In the genomic region with DNA sequence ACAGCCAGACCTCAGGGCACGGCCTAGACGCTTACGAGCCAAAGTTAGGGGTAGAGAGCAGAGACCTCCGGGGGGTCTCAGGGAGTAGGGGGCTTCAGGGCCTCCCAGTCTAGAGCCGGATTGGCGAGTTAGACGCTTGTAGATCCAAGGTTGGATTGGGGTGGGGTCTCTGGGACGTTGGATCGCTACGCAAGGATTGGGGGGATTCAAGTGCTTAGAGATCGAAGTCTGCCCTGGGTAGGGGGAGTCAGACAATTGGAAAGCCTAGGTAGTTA, we compare ENCODE assay signal across 8 cellular contexts. TPM values are rescaled to one million over a fixed set of nuclear protein-coding genes. Genes with fewer than 3 reads are reported as not detected.
A peak's percentile ranks its signal among the peaks of the same experiment; 100 is the strongest.
DNase-seq lines count a peak whose midpoint lies in the region; ATAC-seq and TF ChIP-seq lines count a peak whose summit lies in the region.

No MANE protein-coding gene starts in this region.

- no peaks in the 10 kb centered on the region for H3K9me2 ChIP-seq in OCI-LY7 (ENCODE audit: insufficient read depth, low read length)

- peak overlapping the region; percentile 94 for H3K9ac ChIP-seq in neuronal stem cell (ENCODE audit: low read depth, low read length, poor library complexity)

- H3K4me2 ChIP-seq in OCI-LY7 (ENCODE audit: low read length) (peak overlapping the region; percentile 97), neuronal stem cell (ENCODE audit: insufficient read depth, low read length, poor library complexity, severe bottlenecking) (peak overlapping the region; percentile 85)

- peaks cover 54% of the 10 kb centered on the region for H3K79me2 ChIP-seq in OCI-LY7 (ENCODE audit: insufficient read depth, low read depth, low read length)

- H2AFZ ChIP-seq in OCI-LY7 (ENCODE audit: low read length) = no peak overlapping the region; the same call in 1 of the 2 replicates
- peak overlapping the region; percentile 100 for H2AFZ ChIP-seq in neuronal stem cell (ENCODE audit: low read length)

- H4K91ac ChIP-seq in neuronal stem cell (ENCODE audit: low read depth, low read length, poor library complexity) = no peak overlapping the region

- TF ChIP-seq CTCF in OCI-LY7 (conservative IDR thresholded peaks at IDR 0.05; ENCODE audit: low read length) (no peak), epithelial cell of esophagus (IDR thresholded peaks at IDR 0.05; ENCODE audit: insufficient read depth, low read depth, low read length, missing control alignments) (no peak)

- no peak overlapping the region for H2BK120ac ChIP-seq in neuronal stem cell (ENCODE audit: low read depth, low read length)

- H3K4me3 ChIP-seq in H7 (ENCODE audit: insufficient read depth, low read depth, low read length) (peak overlapping the region; percentile 96), OCI-LY7 (ENCODE audit: low read depth, low read length, poor library complexity, severe bottlenecking) (peak overlapping the region; percentile 98), epithelial cell of esophagus (ENCODE audit: low read length) (peak overlapping the region; percentile 99), neuronal stem cell (ENCODE audit: low read length in 2 of 2) (peak overlapping the region; percentile 82 to 94)

- BruUV-seq in OCI-LY7 (replicated peaks; lab: Mats Ljungman, UMichigan) = no TSS peak

- no peak overlapping the region for H4K8ac ChIP-seq in neuronal stem cell (ENCODE audit: low read depth, low read length)

- H3K79me1 ChIP-seq in neuronal stem cell (ENCODE audit: low read depth, low read length) = peaks cover 2% of the 10 kb centered on the region

- H3K36me3 ChIP-seq in H7 (replicated peaks; ENCODE audit: control insufficient read depth, insufficient read depth, low read length) = no peaks in the 10 kb centered on the region
- H3K36me3 ChIP-seq in OCI-LY7 (ENCODE audit: insufficient read depth, low read length) = peaks cover 15% of the 10 kb centered on the region
- H3K36me3 ChIP-seq in neuronal stem cell (replicated peaks in 1 of 2; ENCODE audit: control insufficient read depth in 2 of 2, insufficient read depth in 2 of 2, low read length in 2 of 2) = peaks cover 0 to 4% of the 10 kb centered on the region in 2 donors

- peak overlapping the region; percentile 50 for H2AK5ac ChIP-seq in neuronal stem cell (ENCODE audit: low read depth, low read length)

- peak overlapping the region; percentile 58 for H3K23ac ChIP-seq in neuronal stem cell (ENCODE audit: low read depth, low read length, poor library complexity)

- intact Hi-C loops in OCI-LY7 (cut with micrococcal nuclease; ENCODE audit: unreplicated experiment) = loop anchor here (2.0 to 10.0 kb wide), 3 partner anchors 41 to 415 kb away; partner anchors contain the start of genes NPEPL1 and PRELID3B

- ATAC-seq in HG02970 (IDR thresholded peaks at IDR 0.05; ENCODE audit: low FRiP score, unreplicated experiment) (no peak), HG03159 (IDR thresholded peaks at IDR 0.05; ENCODE audit: unreplicated experiment) (no peak)

- H3K14ac ChIP-seq in neuronal stem cell (ENCODE audit: low read length) = no peak overlapping the region

- POLR2A ChIA-PET in OCI-LY7 (lab: Charles Lee) = interaction anchor here (1.3 to 1.8 kb wide), 2 partner anchors 13 to 16 kb away, joined by 3 to 4 read pairs; no protein-coding TSS in a partner anchor

- CTCF ChIA-PET in OCI-LY7 (lab: Charles Lee; ENCODE audit: unreplicated experiment) = no interaction called here

- H3K4me1 ChIP-seq in OCI-LY7 (ENCODE audit: insufficient read depth, low read length, poor library complexity, severe bottlenecking) = peaks cover 47% of the 10 kb centered on the region
- peaks cover 3 to 17% of the 10 kb centered on the region in 2 donors for H3K4me1 ChIP-seq in neuronal stem cell (ENCODE audit: control insufficient read depth in 2 of 2, insufficient read depth in 1 of 2, low read depth in 1 of 2, low read length in 2 of 2)

- H3K27ac ChIP-seq in OCI-LY7 (ENCODE audit: low read depth, low read length, poor library complexity, severe bottlenecking) (peak overlapping the region; percentile 74), neuronal stem cell (replicated peaks; ENCODE audit: low read length) (peak overlapping the region; percentile 69)

- no peak overlapping the region for H3K4ac ChIP-seq in neuronal stem cell (ENCODE audit: low read length)

- no CpG with 5 or more reads among the region's 11 CpGs for WGBS in neuronal stem cell (ENCODE audit: extremely low coverage in 2 of 2, insufficient read length in 2 of 2, insufficient replicate concordance in 1 of 2), 2 donors

- no peak overlapping the region for H2BK12ac ChIP-seq in neuronal stem cell (ENCODE audit: low read length)

- no peak overlapping the region for H2BK5ac ChIP-seq in neuronal stem cell (ENCODE audit: low read length)

- H3K27me3 ChIP-seq in H7 (ENCODE audit: control insufficient read depth, insufficient read depth, low read length) (peaks cover 9% of the 10 kb centered on the region), neuronal stem cell (ENCODE audit: control insufficient read depth in 3 of 3, insufficient read depth in 3 of 3, low read depth in 1 of 3, low read length in 3 of 3) (peaks cover 0 to 11% (median 0%) of the 10 kb centered on the region in 3 experiments)

- H4K20me1 ChIP-seq in OCI-LY7 (ENCODE audit: insufficient read depth, low read length) = peaks cover 44% of the 10 kb centered on the region

- H3K9me3 ChIP-seq in OCI-LY7 (ENCODE audit: low read length) (no peaks in the 10 kb centered on the region), neuronal stem cell (replicated peaks in 1 of 2; ENCODE audit: control insufficient read depth in 2 of 2, insufficient read depth in 1 of 2, low read depth in 1 of 2, low read length in 2 of 2) (no peaks in the 10 kb centered on the region)

- peak; percentile 66 for DNase-seq in H7
- peak; percentile 5 for DNase-seq in OCI-LY7 (ENCODE audit: low spot score)
- no peak for DNase-seq in epithelial cell of esophagus (ENCODE audit: low read depth)
- peak; percentile 57 for DNase-seq in neuronal stem cell (ENCODE audit: low spot score)
- DNase-seq in SHP77 treated with DMSO at 0.1 percent for 48 hours (lab: John Stamatoyannopoulos, UW) = no peak
- no peak for DNase-seq in RPMI8226

- no peak overlapping the region for H2BK15ac ChIP-seq in neuronal stem cell (ENCODE audit: low read length)

- H3K18ac ChIP-seq in neuronal stem cell (ENCODE audit: low read length) = peak overlapping the region; percentile 84

RNA-seq across cellular contexts. Expression of gene STX16, which starts 0.4 kb away (rescaled TPM):
- total RNA-seq in H7 (2014; rRNA removed; shearing (Covaris generic)) = 18.4 and 30.7 TPM in 2 replicates
- total RNA-seq in OCI-LY7 (2014; rRNA removed; shearing (Covaris generic)) = 48.2 and 50.5 TPM in 2 replicates
- 84.2 and 89.5 TPM in 2 replicates for total RNA-seq in OCI-LY7 (2022)
- polyA plus RNA-seq in neuronal stem cell (2013, experiment 1 of 2) = 45.1 TPM
- 45.7 TPM for polyA plus RNA-seq in neuronal stem cell (2013, experiment 2 of 2)

RNA-seq across cellular contexts. Expression of gene NPEPL1, which starts 41.1 kb away (rescaled TPM):
- 30.9 and 33.8 TPM in 2 replicates for total RNA-seq in H7 (2014; rRNA removed; shearing (Covaris generic))
- total RNA-seq in OCI-LY7 (2014; rRNA removed; shearing (Covaris generic)) = 3.4 and 4.7 TPM in 2 replicates
- total RNA-seq in OCI-LY7 (2022) = 9.6 and 11.5 TPM in 2 replicates
- polyA plus RNA-seq in neuronal stem cell (2013, experiment 1 of 2) = 21.4 TPM
- polyA plus RNA-seq in neuronal stem cell (2013, experiment 2 of 2) = 19.5 TPM

Comparison
In these comparisons a context has a peak if more than half of its experiments do, and no peak if none do; other contexts are left out.
1. DNase-seq: peak in H7 (single experiment), OCI-LY7 (single experiment) and neuronal stem cell (single experiment); none in epithelial cell of esophagus (single experiment), SHP77 treated with DMSO at 0.1 percent for 48 hours (single experiment) and RPMI8226 (single experiment).
2. Peak in every context shown above with its lines, with median percentiles within 50 percentile points of each other: H3K4me3 ChIP-seq.